ENCODE assay signal across 1 cellular context in the genomic region with DNA sequence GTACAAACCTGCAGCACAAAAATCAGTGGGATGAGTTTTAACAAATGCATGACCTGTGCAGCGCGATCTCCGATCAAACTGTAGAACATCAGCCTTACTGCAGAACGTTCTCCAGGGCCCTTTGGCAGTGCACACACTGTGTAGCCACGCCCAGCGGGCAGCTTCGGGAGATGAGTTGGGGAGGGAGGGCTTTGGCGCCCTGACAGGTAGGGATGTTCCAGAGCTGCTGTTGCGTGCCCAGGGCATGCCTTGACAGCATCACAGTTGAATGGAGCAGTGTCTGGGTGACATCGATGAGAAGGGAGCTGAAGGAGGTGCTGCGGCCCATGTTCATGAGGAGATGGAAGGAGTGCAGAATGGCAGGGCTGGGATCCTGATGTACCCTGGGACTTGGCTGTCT.
TF ChIP-seq lines count a peak whose summit lies in the region.

No MANE protein-coding gene starts in this region.

TF ChIP-seq in WTC11, 78 proteins besides CTCF, POLR2A, EP300 and RAD21 (continued from another document):
- TF ChIP-seq, protein P1, sequence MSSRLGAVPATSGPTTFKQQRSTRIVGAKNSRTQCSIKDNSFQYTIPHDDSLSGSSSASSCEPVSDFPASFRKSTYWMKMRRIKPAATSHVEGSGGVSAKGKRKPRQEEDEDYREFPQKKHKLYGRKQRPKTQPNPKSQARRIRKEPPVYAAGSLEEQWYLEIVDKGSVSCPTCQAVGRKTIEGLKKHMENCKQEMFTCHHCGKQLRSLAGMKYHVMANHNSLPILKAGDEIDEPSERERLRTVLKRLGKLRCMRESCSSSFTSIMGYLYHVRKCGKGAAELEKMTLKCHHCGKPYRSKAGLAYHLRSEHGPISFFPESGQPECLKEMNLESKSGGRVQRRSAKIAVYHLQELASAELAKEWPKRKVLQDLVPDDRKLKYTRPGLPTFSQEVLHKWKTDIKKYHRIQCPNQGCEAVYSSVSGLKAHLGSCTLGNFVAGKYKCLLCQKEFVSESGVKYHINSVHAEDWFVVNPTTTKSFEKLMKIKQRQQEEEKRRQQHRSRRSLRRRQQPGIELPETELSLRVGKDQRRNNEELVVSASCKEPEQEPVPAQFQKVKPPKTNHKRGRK (CRISPR knock-in tag; IDR thresholded peaks at IDR 0.05; ENCODE audit: borderline replicate concordance): no peak
- TF ChIP-seq CBFB (CRISPR knock-in tag; IDR thresholded peaks at IDR 0.05; ENCODE audit: low read depth) (no peak), GRHL2 (CRISPR knock-in tag; IDR thresholded peaks at IDR 0.05; ENCODE audit: insufficient replicate concordance, severe bottlenecking) (no peak)
- TF ChIP-seq, protein P2, sequence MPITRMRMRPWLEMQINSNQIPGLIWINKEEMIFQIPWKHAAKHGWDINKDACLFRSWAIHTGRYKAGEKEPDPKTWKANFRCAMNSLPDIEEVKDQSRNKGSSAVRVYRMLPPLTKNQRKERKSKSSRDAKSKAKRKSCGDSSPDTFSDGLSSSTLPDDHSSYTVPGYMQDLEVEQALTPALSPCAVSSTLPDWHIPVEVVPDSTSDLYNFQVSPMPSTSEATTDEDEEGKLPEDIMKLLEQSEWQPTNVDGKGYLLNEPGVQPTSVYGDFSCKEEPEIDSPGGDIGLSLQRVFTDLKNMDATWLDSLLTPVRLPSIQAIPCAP (CRISPR knock-in tag; IDR thresholded peaks at IDR 0.05): no peak
- TF ChIP-seq, protein P3, sequence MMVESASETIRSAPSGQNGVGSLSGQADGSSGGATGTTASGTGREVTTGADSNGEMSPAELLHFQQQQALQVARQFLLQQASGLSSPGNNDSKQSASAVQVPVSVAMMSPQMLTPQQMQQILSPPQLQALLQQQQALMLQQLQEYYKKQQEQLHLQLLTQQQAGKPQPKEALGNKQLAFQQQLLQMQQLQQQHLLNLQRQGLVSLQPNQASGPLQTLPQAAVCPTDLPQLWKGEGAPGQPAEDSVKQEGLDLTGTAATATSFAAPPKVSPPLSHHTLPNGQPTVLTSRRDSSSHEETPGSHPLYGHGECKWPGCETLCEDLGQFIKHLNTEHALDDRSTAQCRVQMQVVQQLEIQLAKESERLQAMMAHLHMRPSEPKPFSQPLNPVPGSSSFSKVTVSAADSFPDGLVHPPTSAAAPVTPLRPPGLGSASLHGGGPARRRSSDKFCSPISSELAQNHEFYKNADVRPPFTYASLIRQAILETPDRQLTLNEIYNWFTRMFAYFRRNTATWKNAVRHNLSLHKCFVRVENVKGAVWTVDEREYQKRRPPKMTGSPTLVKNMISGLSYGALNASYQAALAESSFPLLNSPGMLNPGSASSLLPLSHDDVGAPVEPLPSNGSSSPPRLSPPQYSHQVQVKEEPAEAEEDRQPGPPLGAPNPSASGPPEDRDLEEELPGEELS (CRISPR knock-in tag; IDR thresholded peaks at IDR 0.05): no peak
